12 cellular contexts compared by ENCODE assay signal in the genomic region with DNA sequence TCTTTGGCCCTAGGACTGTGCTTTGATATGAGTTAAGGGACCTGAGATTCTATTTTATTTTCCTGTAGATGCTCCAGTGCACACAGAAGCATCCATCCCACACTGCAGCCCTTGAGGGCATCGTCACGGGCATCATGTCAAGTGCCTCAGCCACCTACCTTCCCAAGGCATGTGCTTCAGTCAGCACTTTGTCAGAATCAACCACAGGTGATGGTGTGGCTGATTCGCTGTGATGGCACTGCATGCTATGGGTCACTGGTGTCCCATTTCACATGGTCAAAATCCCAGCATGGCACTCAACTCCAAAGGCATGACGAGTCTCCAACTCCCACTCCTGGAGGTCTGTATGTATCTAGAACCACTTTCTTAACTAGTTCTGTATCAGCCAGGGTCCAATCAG. TPM values are rescaled to one million over a fixed set of nuclear protein-coding genes. Genes with fewer than 3 reads are reported as not detected.
DNase-seq lines count a peak whose midpoint lies in the region; ATAC-seq and TF ChIP-seq lines count a peak whose summit lies in the region.
"Had no signal": no experiment of that assay in that cellular context is flagged by ENCODE, and none has a peak within 500 bp of the region (broad histone marks: within the 10 kb centered on the region; RNA-seq: fewer than 3 reads in every experiment).

No MANE protein-coding gene starts in this region.

- TF ChIP-seq CTCF in RWPE2 (IDR thresholded peaks at IDR 0.05; ENCODE audit: poor library complexity, severe bottlenecking), result no peak
- TF ChIP-seq CTCF in epithelial cell of esophagus (IDR thresholded peaks at IDR 0.05; ENCODE audit: insufficient read depth, low read depth, low read length, missing control alignments), result no peak
- TF ChIP-seq CTCF in esophagus squamous epithelium (IDR thresholded peaks at IDR 0.05), result no peak
- no peak for TF ChIP-seq CTCF in foreskin fibroblast (IDR thresholded peaks at IDR 0.05; ENCODE audit: low read depth, low read length)

- intact Hi-C loops in posterior vena cava (cut with DNase I) (no loop called here), esophagus squamous epithelium (cut with DNase I) (no loop called here)

- no peak overlapping the region for H3K4me3 ChIP-seq in RWPE2 (ENCODE audit: severe bottlenecking)
- no peak overlapping the region for H3K4me3 ChIP-seq in epithelial cell of esophagus (ENCODE audit: low read length)
- H3K4me3 ChIP-seq in esophagus squamous epithelium, result no peak overlapping the region
- H3K4me3 ChIP-seq in foreskin fibroblast (ENCODE audit: low read depth in 1 of 2, low read length in 2 of 2), result no peak overlapping the region
- H3K4me3 ChIP-seq: GM23248 had no signal

- H3K27ac ChIP-seq in RWPE2 (ENCODE audit: poor library complexity, severe bottlenecking) (no peak overlapping the region), esophagus squamous epithelium (no peak overlapping the region)
- H3K27ac ChIP-seq: GM23248 had no signal

- H3K27me3 ChIP-seq in RWPE2 (ENCODE audit: insufficient read depth, poor library complexity, severe bottlenecking) (no peaks in the 10 kb centered on the region), esophagus squamous epithelium (peaks cover 0 to 6% (median 0%) of the 10 kb centered on the region in 4 donors)

- H3K36me3 ChIP-seq in RWPE2 (ENCODE audit: low read depth), result no peaks in the 10 kb centered on the region
- H3K36me3 ChIP-seq in esophagus squamous epithelium, result no peaks in the 10 kb centered on the region

- ATAC-seq in RWPE2 (ENCODE audit: low read depth), result peak; percentile 29; the same call in 1 of the 3 replicates
- no peak for ATAC-seq in HG03520 (IDR thresholded peaks at IDR 0.05; ENCODE audit: unreplicated experiment)
- ATAC-seq: CD8-positive, alpha-beta T cell had no signal

- 83% methylated on average over 2 to 4 of the region's 4 CpGs for WGBS in esophagus squamous epithelium, 2 donors

- DNase-seq in M059J (ENCODE audit: low read depth), result peak; percentile 48
- DNase-seq in RWPE2 (ENCODE audit: low spot score), result no peak
- peak; percentile 47 for DNase-seq in epithelial cell of esophagus (ENCODE audit: low read depth)
- DNase-seq in posterior vena cava (ENCODE audit: low spot score), result peak; percentile 40
- DNase-seq in esophagus squamous epithelium (lab: John Stamatoyannopoulos, UW), result no peak
- DNase-seq in ecto neural progenitor cell (ENCODE audit: low spot score), result no peak
- no peak for DNase-seq in foreskin fibroblast
- DNase-seq: CD8-positive, alpha-beta T cell; COR-L47; GM23248; H7 had no signal

- no peaks in the 10 kb centered on the region for H3K9me3 ChIP-seq in RWPE2 (ENCODE audit: severe bottlenecking)
- peaks cover 0 to 5% (median 0%) of the 10 kb centered on the region in 3 donors for H3K9me3 ChIP-seq in esophagus squamous epithelium

- no peak for TF ChIP-seq POLR2A in esophagus squamous epithelium (IDR thresholded peaks at IDR 0.05)

- no peaks in the 10 kb centered on the region for H3K4me1 ChIP-seq in RWPE2 (ENCODE audit: insufficient read depth, poor library complexity, severe bottlenecking)
- H3K4me1 ChIP-seq in esophagus squamous epithelium, result no peaks in the 10 kb centered on the region

RNA-seq across cellular contexts. Expression of a gene that starts 20.1 kb away (rescaled TPM):
- 0.02 TPM in 1 of 2 replicates, not detected in the other for total RNA-seq in M059J (2014; rRNA removed; shearing (Covaris generic))
- under 1 TPM; 0.48 to 0.83 TPM for total RNA-seq in posterior vena cava
- total RNA-seq in esophagus squamous epithelium, result 1 to 10 TPM in 2 of 4 donors, under 1 TPM in 2; 0.38 to 3.0 (median 1.3) TPM
- total RNA-seq: CD8-positive, alpha-beta T cell had no signal

Comparison
In these comparisons a context has a peak if more than half of its experiments do, and no peak if none do; other contexts are left out.
1. DNase-seq: peak in M059J (single experiment), epithelial cell of esophagus (single experiment) and posterior vena cava (single experiment); none in RWPE2 (single experiment), esophagus squamous epithelium (single experiment), ecto neural progenitor cell (single experiment) and foreskin fibroblast (0 of 2).